In the genomic region with DNA sequence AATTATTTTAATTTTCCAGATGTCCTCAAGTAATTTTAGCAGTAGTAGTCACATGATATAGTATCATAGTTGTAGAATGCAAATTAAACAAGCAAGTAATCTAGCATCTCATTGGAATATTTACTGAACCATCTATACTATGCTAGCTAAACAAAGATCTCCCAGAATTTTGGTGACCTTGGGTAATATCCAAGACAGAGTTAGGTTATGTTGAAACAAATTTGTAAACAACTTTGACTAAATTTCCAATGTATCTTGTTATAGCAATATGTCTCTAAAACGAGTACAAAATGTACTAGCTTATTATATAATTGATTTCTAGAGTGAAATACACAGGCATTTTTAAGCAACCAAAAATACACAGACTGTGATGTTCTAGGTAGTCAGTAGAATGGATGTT, we compare ENCODE assay signal across 1 cellular context.
TF ChIP-seq lines count a peak whose summit lies in the region.

No MANE protein-coding gene starts in this region.

TF ChIP-seq in SK-N-SH treated with all-trans-retinoic acid at 6 μM for 48 hours, 23 proteins besides CTCF, POLR2A, EP300 and RAD21 (continued from another document):
- TF ChIP-seq CSDC2 (CRISPR knock-in tag; IDR thresholded peaks at IDR 0.05): no peak
- TF ChIP-seq ISL1 (CRISPR knock-in tag; IDR thresholded peaks at IDR 0.05): no peak
- no peak for TF ChIP-seq ZC3H10 (CRISPR knock-in tag; IDR thresholded peaks at IDR 0.05)
- no peak for TF ChIP-seq TSHZ2 (CRISPR knock-in tag; IDR thresholded peaks at IDR 0.05)
- TF ChIP-seq, protein P1, sequence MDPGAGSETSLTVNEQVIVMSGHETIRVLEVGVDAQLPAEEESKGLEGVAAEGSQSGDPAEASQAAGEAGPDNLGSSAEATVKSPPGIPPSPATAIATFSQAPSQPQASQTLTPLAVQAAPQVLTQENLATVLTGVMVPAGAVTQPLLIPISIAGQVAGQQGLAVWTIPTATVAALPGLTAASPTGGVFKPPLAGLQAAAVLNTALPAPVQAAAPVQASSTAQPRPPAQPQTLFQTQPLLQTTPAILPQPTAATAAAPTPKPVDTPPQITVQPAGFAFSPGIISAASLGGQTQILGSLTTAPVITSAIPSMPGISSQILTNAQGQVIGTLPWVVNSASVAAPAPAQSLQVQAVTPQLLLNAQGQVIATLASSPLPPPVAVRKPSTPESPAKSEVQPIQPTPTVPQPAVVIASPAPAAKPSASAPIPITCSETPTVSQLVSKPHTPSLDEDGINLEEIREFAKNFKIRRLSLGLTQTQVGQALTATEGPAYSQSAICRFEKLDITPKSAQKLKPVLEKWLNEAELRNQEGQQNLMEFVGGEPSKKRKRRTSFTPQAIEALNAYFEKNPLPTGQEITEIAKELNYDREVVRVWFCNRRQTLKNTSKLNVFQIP (CRISPR knock-in tag; IDR thresholded peaks at IDR 0.05; ENCODE audit: borderline replicate concordance, low read depth): no peak
- TF ChIP-seq SNAI2 (CRISPR knock-in tag; IDR thresholded peaks at IDR 0.05): no peak
- TF ChIP-seq ESRRG (CRISPR knock-in tag; IDR thresholded peaks at IDR 0.05): no peak
- TF ChIP-seq CREB5 (CRISPR knock-in tag; IDR thresholded peaks at IDR 0.05; ENCODE audit: low read depth): no peak
- no peak for TF ChIP-seq TCF4 (CRISPR knock-in tag; IDR thresholded peaks at IDR 0.05; ENCODE audit: borderline replicate concordance)
- no peak for TF ChIP-seq ZNF565 (CRISPR knock-in tag; conservative IDR thresholded peaks at IDR 0.05; ENCODE audit: low read depth)
- no peak for TF ChIP-seq ZNF8 (CRISPR knock-in tag; IDR thresholded peaks at IDR 0.05)
